32 cellular contexts compared by ENCODE assay signal in genomic region chr4:113312529-113312928, GRCh38.
"Had no signal": no experiment of that assay in that cellular context is flagged by ENCODE, and none has a peak within 500 bp of the region (broad histone marks: within the 10 kb centered on the region; RNA-seq: fewer than 3 reads in every experiment).

No MANE protein-coding gene starts in this region.

- H3K36me3 ChIP-seq: adrenal gland, cardiac muscle cell, colonic mucosa had no signal

- H3K4me1 ChIP-seq: adrenal gland, body of pancreas, colonic mucosa had no signal

- H3K9me3 ChIP-seq: adrenal gland, body of pancreas, colonic mucosa, heart left ventricle had no signal

- ATAC-seq: activated CD8-positive, alpha-beta memory T cell treated with anti-CD3 and anti-CD28 coated beads, Interleukin-2, amount 10 ng/mL, durations not matched to agents 7 days and 5 days; activated CD8-positive, alpha-beta T cell treated with anti-CD3 and anti-CD28 coated beads for 36 hours; activated naive CD8-positive, alpha-beta T cell treated with anti-CD3 and anti-CD28 coated beads, Interleukin-2, amount 50 U/mL, for 24 hours; body of pancreas; heart left ventricle had no signal

- H3K27ac Mint-ChIP-seq: activated CD8-positive, alpha-beta memory T cell treated with anti-CD3 and anti-CD28 coated beads, Interleukin-2, amount 10 ng/mL, durations not matched to agents 7 days and 5 days; activated CD8-positive, alpha-beta T cell treated with anti-CD3 and anti-CD28 coated beads for 36 hours; activated naive CD4-positive, alpha-beta T cell treated with anti-CD3 and anti-CD28 coated beads for 36 hours; activated naive CD4-positive, alpha-beta T cell treated with anti-CD3 and anti-CD28 coated beads, Interleukin-2, amount 50 U/mL, for 24 hours; activated naive CD8-positive, alpha-beta T cell treated with anti-CD3 and anti-CD28 coated beads for 36 hours; activated naive CD8-positive, alpha-beta T cell treated with anti-CD3 and anti-CD28 coated beads, Interleukin-2, amount 50 U/mL, for 24 hours; activated T-helper 1 cell treated with anti-CD3 and anti-CD28 coated beads, Interleukin-12 subunit alpha, Interleukin-12 subunit beta, Interleukin-2, Interleukin-4 antibody, amounts not matched to agents 30 ng/mL and 10 ng/mL and 1 ng/mL, durations not matched to agents 14 hours and 24 hours and 36 hours; activated T-helper 2 cell treated with anti-CD3 and anti-CD28 coated beads, Interferon-gamma antibody, Interleukin-2, Interleukin-4, amounts not matched to agents 10 μg/mL and 5 μg/mL and 100 μg/mL, durations not matched to agents 14 hours and 24 hours and 36 hours had no signal

- FAIRE-seq: endometrium, endothelial cell of umbilical vein, frontal cortex had no signal

- H3K4me3 Mint-ChIP-seq: activated CD8-positive, alpha-beta memory T cell treated with anti-CD3 and anti-CD28 coated beads, Interleukin-2, amount 10 ng/mL, durations not matched to agents 7 days and 5 days; activated CD8-positive, alpha-beta T cell treated with anti-CD3 and anti-CD28 coated beads for 36 hours; activated naive CD4-positive, alpha-beta T cell treated with anti-CD3 and anti-CD28 coated beads for 36 hours; activated naive CD4-positive, alpha-beta T cell treated with anti-CD3 and anti-CD28 coated beads, Interleukin-2, amount 50 U/mL, for 24 hours; activated naive CD8-positive, alpha-beta T cell treated with anti-CD3 and anti-CD28 coated beads for 36 hours; activated naive CD8-positive, alpha-beta T cell treated with anti-CD3 and anti-CD28 coated beads, Interleukin-2, amount 50 U/mL, for 24 hours; activated T-helper 1 cell treated with anti-CD3 and anti-CD28 coated beads, Interleukin-12 subunit alpha, Interleukin-12 subunit beta, Interleukin-2, Interleukin-4 antibody, amounts not matched to agents 30 ng/mL and 10 ng/mL and 1 ng/mL, durations not matched to agents 14 hours and 24 hours and 36 hours had no signal

- H3K27me3 ChIP-seq: adrenal gland, body of pancreas, cardiac muscle cell, colonic mucosa, heart left ventricle had no signal

- H3K9me3 Mint-ChIP-seq: activated CD8-positive, alpha-beta T cell treated with anti-CD3 and anti-CD28 coated beads for 36 hours; activated naive CD4-positive, alpha-beta T cell treated with anti-CD3 and anti-CD28 coated beads for 36 hours; activated naive CD4-positive, alpha-beta T cell treated with anti-CD3 and anti-CD28 coated beads, Interleukin-2, amount 50 U/mL, for 24 hours; activated naive CD8-positive, alpha-beta T cell treated with anti-CD3 and anti-CD28 coated beads for 36 hours; activated naive CD8-positive, alpha-beta T cell treated with anti-CD3 and anti-CD28 coated beads, Interleukin-2, amount 50 U/mL, for 24 hours; activated T-helper 1 cell treated with anti-CD3 and anti-CD28 coated beads, Interleukin-12 subunit alpha, Interleukin-12 subunit beta, Interleukin-2, Interleukin-4 antibody, amounts not matched to agents 30 ng/mL and 10 ng/mL and 1 ng/mL, durations not matched to agents 14 hours and 24 hours and 36 hours; activated T-helper 2 cell treated with anti-CD3 and anti-CD28 coated beads, Interferon-gamma antibody, Interleukin-2, Interleukin-4, amounts not matched to agents 10 μg/mL and 5 μg/mL and 100 μg/mL, durations not matched to agents 14 hours and 24 hours and 36 hours had no signal

- H3K27me3 Mint-ChIP-seq: activated naive CD8-positive, alpha-beta T cell treated with anti-CD3 and anti-CD28 coated beads for 36 hours had no signal

- H3K36me3 Mint-ChIP-seq: activated CD8-positive, alpha-beta memory T cell treated with anti-CD3 and anti-CD28 coated beads, Interleukin-2, amount 10 ng/mL, durations not matched to agents 7 days and 5 days; activated naive CD4-positive, alpha-beta T cell treated with anti-CD3 and anti-CD28 coated beads, Interleukin-2, amount 50 U/mL, for 24 hours; activated naive CD8-positive, alpha-beta T cell treated with anti-CD3 and anti-CD28 coated beads for 36 hours had no signal

- DNase-seq: activated CD4-positive, alpha-beta T cell treated with anti-CD3 and anti-CD28 coated beads for 1 hour; activated CD4-positive, alpha-beta T cell treated with anti-CD3 and anti-CD28 coated beads for 4 hours; activated CD4-positive, alpha-beta T cell treated with anti-CD3 and anti-CD28 coated beads, Interleukin-2, amount 50 U/mL, for 1 hour; activated CD4-positive, alpha-beta T cell treated with anti-CD3 and anti-CD28 coated beads, Interleukin-2, amount 50 U/mL, for 48 hours; activated CD8-positive, alpha-beta memory T cell treated with anti-CD3 and anti-CD28 coated beads, Interleukin-2, amount 10 ng/mL, durations not matched to agents 7 days and 5 days; activated CD8-positive, alpha-beta memory T cell treated with anti-CD3 and anti-CD28 coated beads, Interleukin-2, amount 50 U/mL, for 4 hours; activated CD8-positive, alpha-beta T cell treated with anti-CD3 and anti-CD28 coated beads for 36 hours; activated effector memory CD4-positive, alpha-beta T cell treated with anti-CD3 and anti-CD28 coated beads, Interleukin-2, amount 50 U/mL, for 16 hours; activated naive CD4-positive, alpha-beta T cell treated with anti-CD3 and anti-CD28 coated beads for 36 hours; activated naive CD8-positive, alpha-beta T cell treated with anti-CD3 and anti-CD28 coated beads for 36 hours; activated naive CD8-positive, alpha-beta T cell treated with anti-CD3 and anti-CD28 coated beads, Interleukin-2, amount 50 U/mL, for 24 hours; activated T-cell treated with anti-CD3 and anti-CD28 coated beads, Interleukin-2, amount 50 U/mL, for 1 hour; activated T-cell treated with anti-CD3 and anti-CD28 coated beads, Interleukin-2, amount 50 U/mL, for 48 hours; adrenal gland; amygdala; aorta; body of pancreas; central memory CD4-positive, alpha-beta T cell; cerebellar nuclear complex; colonic mucosa; effector CD8-positive, alpha-beta T cell; foreskin fibroblast; heart left ventricle; T-helper 2 cell had no signal

- H3K4me3 ChIP-seq: adrenal gland, body of pancreas, cardiac muscle cell, colonic mucosa, heart left ventricle had no signal

- H3K27ac ChIP-seq: adrenal gland, body of pancreas, cardiac muscle cell, colonic mucosa, epithelial cell of prostate, heart left ventricle had no signal
